ENCODE assay signal across 8 cellular contexts in the genomic region with DNA sequence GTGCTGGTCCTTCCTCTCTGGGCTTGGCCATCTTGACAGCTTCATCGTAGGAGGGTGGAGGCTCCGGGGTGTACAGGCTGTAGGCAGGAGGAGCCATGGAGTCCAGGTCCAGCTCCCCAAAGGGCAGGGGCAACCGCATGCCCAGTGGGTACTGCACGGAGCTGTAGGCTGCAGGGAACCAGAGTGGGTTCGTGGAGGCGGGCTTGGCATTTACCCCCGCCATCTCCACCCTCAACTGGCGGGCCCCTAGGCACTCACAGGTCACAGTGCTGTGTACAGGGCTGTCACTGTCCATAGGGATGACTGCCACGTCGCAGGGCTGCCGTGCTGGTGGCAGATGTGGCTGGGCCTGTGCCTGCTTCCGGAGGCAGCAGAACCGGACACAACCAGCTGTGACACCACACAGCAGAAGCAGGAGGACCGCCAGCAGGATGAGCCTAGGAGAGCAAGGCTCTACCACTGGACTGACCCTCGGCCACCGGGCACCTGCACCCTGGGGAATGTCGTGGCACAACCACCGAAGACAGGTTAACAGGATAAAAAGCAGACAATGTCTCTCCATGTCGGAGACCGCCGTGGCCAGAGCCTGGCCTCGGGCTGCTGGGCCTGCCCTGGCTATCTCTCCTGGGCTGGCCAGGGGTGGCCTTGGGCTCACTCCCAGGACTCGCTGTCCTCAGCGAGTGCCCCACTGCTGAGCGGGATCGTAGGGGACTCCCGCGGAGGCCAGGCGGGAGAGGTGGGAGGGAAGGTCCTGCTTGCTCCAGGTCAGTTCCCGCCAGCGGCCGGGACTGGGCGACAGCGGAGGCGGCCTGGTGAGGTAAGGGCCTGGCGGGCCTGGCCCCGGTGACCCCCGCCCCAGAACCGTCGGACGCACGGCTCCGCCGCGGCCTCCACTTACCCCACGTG. TPM values are rescaled to one million over a fixed set of nuclear protein-coding genes. Genes with fewer than 3 reads are reported as not detected.
A peak's percentile ranks its signal among the peaks of the same experiment; 100 is the strongest.
DNase-seq lines count a peak whose midpoint lies in the region; ATAC-seq, FAIRE-seq and TF ChIP-seq lines count a peak whose summit lies in the region.

No MANE protein-coding gene starts in this region.

- peaks cover 17% of the 10 kb centered on the region for H3K4me1 ChIP-seq in CD8-positive, alpha-beta T cell (ENCODE audit: insufficient read depth, low read length)
- H3K4me1 ChIP-seq in Panc1 (ENCODE audit: control insufficient read depth, insufficient read depth, low read length) (no peaks in the 10 kb centered on the region), esophagus squamous epithelium (peaks cover 11 to 51% (median 14%) of the 10 kb centered on the region in 3 donors), pancreas (peaks cover 7 to 26% (median 16%) of the 10 kb centered on the region in 3 donors)

- CTCF ChIA-PET in CD8-positive, alpha-beta T cell (lab: Charles Lee), result no interaction called here
- CTCF ChIA-PET in Panc1 (lab: Charles Lee), result no interaction called here

- BruUV-seq in Panc1 (replicated peaks; lab: Mats Ljungman, UMichigan), result no TSS peak

- no peaks in the 10 kb centered on the region for H3K27me3 ChIP-seq in CD8-positive, alpha-beta T cell (ENCODE audit: insufficient read depth, low read length)
- H3K27me3 ChIP-seq in Panc1 (ENCODE audit: control insufficient read depth, insufficient read depth, low read length) (no peaks in the 10 kb centered on the region), esophagus squamous epithelium (peaks cover 0 to 5% (median 0%) of the 10 kb centered on the region in 4 donors), pancreas (no peaks in the 10 kb centered on the region)

- POLR2A ChIA-PET in CD8-positive, alpha-beta T cell (lab: Charles Lee), result interaction anchor here (0.8 kb wide), 1 partner anchor 9 kb away, joined by 6 read pairs; no protein-coding TSS in a partner anchor
- POLR2A ChIA-PET in Panc1 (lab: Charles Lee), result no interaction called here

- peak overlapping the region; percentile 42 for H3K4me3 Mint-ChIP-seq in CD8-positive, alpha-beta T cell

- intact Hi-C loops in CD8-positive, alpha-beta T cell (cut with DNase I, micrococcal nuclease), result loop anchor here (2.0 to 10.0 kb wide), 7 partner anchors 277 to 629 kb away; a partner anchor contains a TSS
- intact Hi-C loops in Panc1 (cut with micrococcal nuclease; ENCODE audit: unreplicated experiment), result no loop called here
- intact Hi-C loops in esophagus squamous epithelium (cut with DNase I), result no loop called here
- intact Hi-C loops in pancreas (cut with DNase I), result no loop called here

- H3K4me1 Mint-ChIP-seq in CD8-positive, alpha-beta T cell (ENCODE audit: low read depth), result peaks cover 3% of the 10 kb centered on the region

- FAIRE-seq in pancreas (lab: Jason Lieb, UNC), result no peak

- DNase-seq in CD8-positive, alpha-beta T cell, result no peak
- no peak for DNase-seq in Panc1 (ENCODE audit: low read depth, low spot score)
- no peak for DNase-seq in esophagus squamous epithelium (lab: John Stamatoyannopoulos, UW)
- peak in 5 of 6 donors; percentile 58 to 87 (median 69) for DNase-seq in pancreas
- DNase-seq in midbrain (lab: John Stamatoyannopoulos, UW), result no peak
- no peak for DNase-seq in occipital lobe (lab: John Stamatoyannopoulos, UW)

- no peak for TF ChIP-seq POLR2A in esophagus squamous epithelium (IDR thresholded peaks at IDR 0.05)

- ATAC-seq in CD8-positive, alpha-beta T cell, result no peak
- no peak for ATAC-seq in Panc1
- peak; percentile 0 to 11 (median 6) for ATAC-seq in pancreas
- no peak for ATAC-seq in GM21576 (IDR thresholded peaks at IDR 0.05; ENCODE audit: unreplicated experiment)
- no peak for ATAC-seq in HG03565 (IDR thresholded peaks at IDR 0.05; ENCODE audit: unreplicated experiment)

- TF ChIP-seq CTCF in CD8-positive, alpha-beta T cell (IDR thresholded peaks at IDR 0.05), result no peak
- TF ChIP-seq CTCF in Panc1 (IDR thresholded peaks at IDR 0.05) (no peak), esophagus squamous epithelium (IDR thresholded peaks at IDR 0.05) (no peak), pancreas (IDR thresholded peaks at IDR 0.05) (no peak)

- 45% methylated on average over 10 of the region's 46 CpGs; no CpG with 5 or more reads in 1 of the 2 donors for WGBS in esophagus squamous epithelium, 2 donors
- WGBS in pancreas, 2 donors, result 17 to 25% methylated on average over 28 to 46 of the region's 46 CpGs

- H3K9me3 ChIP-seq in CD8-positive, alpha-beta T cell (ENCODE audit: low read length), result no peaks in the 10 kb centered on the region
- H3K9me3 ChIP-seq in Panc1 (ENCODE audit: control insufficient read depth, insufficient read depth, low read depth, low read length) (no peaks in the 10 kb centered on the region), esophagus squamous epithelium (no peaks in the 10 kb centered on the region), pancreas (no peaks in the 10 kb centered on the region)

- no peaks in the 10 kb centered on the region for H3K36me3 ChIP-seq in CD8-positive, alpha-beta T cell (ENCODE audit: insufficient read depth, low read length)
- H3K36me3 ChIP-seq in Panc1 (ENCODE audit: control insufficient read depth, insufficient read depth, low read length), result no peaks in the 10 kb centered on the region
- H3K36me3 ChIP-seq in esophagus squamous epithelium, result no peaks in the 10 kb centered on the region
- no peaks in the 10 kb centered on the region for H3K36me3 ChIP-seq in pancreas

- no peaks in the 10 kb centered on the region for H3K27me3 Mint-ChIP-seq in CD8-positive, alpha-beta T cell (ENCODE audit: low read depth)

- in situ Hi-C loops in Panc1 (cut with HindIII; ENCODE audit: low pct_unique_long_range_greater_than_20kb, low sequenced_read_pairs), result no loop called here

- H3K9me3 Mint-ChIP-seq in CD8-positive, alpha-beta T cell, result no peaks in the 10 kb centered on the region

- peak overlapping the region; percentile 74 for H3K4me3 ChIP-seq in CD8-positive, alpha-beta T cell (ENCODE audit: low read depth, low read length)
- H3K4me3 ChIP-seq in Panc1 (ENCODE audit: low read depth in 2 of 2, low read length in 2 of 2), result peak overlapping the region; percentile 56 to 58
- peak overlapping the region; percentile 43 to 75 (median 51) for H3K4me3 ChIP-seq in esophagus squamous epithelium
- H3K4me3 ChIP-seq in pancreas, result peak overlapping the region; percentile 36 to 59 (median 47)

- no peak overlapping the region for H3K27ac ChIP-seq in CD8-positive, alpha-beta T cell (ENCODE audit: low read depth, low read length)
- H3K27ac ChIP-seq in Panc1 (ENCODE audit: low read length) (no peak overlapping the region), esophagus squamous epithelium (peak overlapping the region; percentile 44 to 79 (median 73)), pancreas (peak overlapping the region; percentile 85 to 94 (median 90))

- H3K27ac Mint-ChIP-seq in CD8-positive, alpha-beta T cell, result no peak overlapping the region

- no peaks in the 10 kb centered on the region for H3K36me3 Mint-ChIP-seq in CD8-positive, alpha-beta T cell

RNA-seq across cellular contexts. Expression of a gene that starts 0.8 kb away (rescaled TPM):
- total RNA-seq in CD8-positive, alpha-beta T cell, result 1 to 10 TPM; 1.9 to 2.2 TPM
- total RNA-seq in Panc1 (2021; ENCODE audit: unreplicated experiment) (2.5 TPM), esophagus squamous epithelium (1 to 10 TPM; 1.1 to 3.6 (median 3.0) TPM), pancreas (10 to 100 TPM; 43.6 to 98.9 (median 78.6) TPM), occipital lobe (1.1 TPM)
- polyA plus RNA-seq in Panc1 (2012; ENCODE audit: insufficient read length), result 4.1 TPM
- 100 to 1,000 TPM in 1 of 2 donors, 10 to 100 TPM in 1; 72.2 to 120 TPM for polyA plus RNA-seq in pancreas

RNA-seq across cellular contexts. Expression of a gene that starts 3.2 kb away (rescaled TPM):
- 1 to 10 TPM; 1.0 to 1.2 TPM for total RNA-seq in CD8-positive, alpha-beta T cell
- total RNA-seq in Panc1 (2021; ENCODE audit: unreplicated experiment) (1.5 TPM), esophagus squamous epithelium (under 1 TPM in 1 of 4 donors, not detected in 3; 0.57 TPM), pancreas (1 to 10 TPM in 3 of 6 donors, under 1 TPM in 3; 0.39 to 1.4 (median 0.86) TPM), occipital lobe (not detected)
- 1.8 TPM for polyA plus RNA-seq in Panc1 (2012; ENCODE audit: insufficient read length)
- polyA plus RNA-seq in pancreas, result 1 to 10 TPM; 3.6 to 4.4 TPM

RNA-seq across cellular contexts. Expression of a gene that starts 27.4 kb away (rescaled TPM):
- 100 to 1,000 TPM; 145 to 147 TPM for total RNA-seq in CD8-positive, alpha-beta T cell
- total RNA-seq in Panc1 (2021; ENCODE audit: unreplicated experiment), result 499 TPM
- polyA plus RNA-seq in Panc1 (2012; ENCODE audit: insufficient read length), result 736 TPM
- 100 to 1,000 TPM in 1 of 4 donors, 10 to 100 TPM in 3; 54.3 to 102 (median 74.7) TPM for total RNA-seq in esophagus squamous epithelium
- 100 to 1,000 TPM in 2 of 6 donors, 10 to 100 TPM in 4; 75.4 to 160 (median 97.5) TPM for total RNA-seq in pancreas
- 10 to 100 TPM; 42.3 to 71.1 TPM for polyA plus RNA-seq in pancreas
- total RNA-seq in occipital lobe, result 144 TPM

Comparison
In these comparisons a context has a peak if more than half of its experiments do, and no peak if none do; other contexts are left out.
1. ATAC-seq: peak in pancreas (4 of 4); none in CD8-positive, alpha-beta T cell (single experiment), Panc1 (single experiment), GM21576 (single experiment) and HG03565 (single experiment).
2. DNase-seq: peak in pancreas (5 of 6); none in CD8-positive, alpha-beta T cell (0 of 7), Panc1 (single experiment), esophagus squamous epithelium (single experiment), midbrain (single experiment) and occipital lobe (single experiment).
3. H3K27ac ChIP-seq: peak in esophagus squamous epithelium (4 of 4) and pancreas (4 of 4); none in CD8-positive, alpha-beta T cell (single experiment) and Panc1 (single experiment).
4. RNA of a gene that starts 0.8 kb away (total RNA-seq): 43.6 to 98.9 TPM in pancreas; 1.1 to 3.6 TPM in esophagus squamous epithelium, 2.5 TPM in Panc1 (single experiment), 1.9 to 2.2 TPM in CD8-positive, alpha-beta T cell and 1.1 TPM in occipital lobe (single experiment); every median in the first group is over 4 times any median in the second.
5. intact Hi-C loops: an anchor here in CD8-positive, alpha-beta T cell (2.0 to 10.0 kb wide); none called in Panc1, esophagus squamous epithelium and pancreas.
6. Peak in every context shown above with its lines, with median percentiles within 50 percentile points of each other: H3K4me3 ChIP-seq.